In genomic region chr3:74079961-74080562, GRCh38 we compare ENCODE assay signal across 15 cellular contexts.
DNase-seq lines count a peak whose midpoint lies in the region; ATAC-seq, FAIRE-seq and TF ChIP-seq lines count a peak whose summit lies in the region.
"Had no signal": no experiment of that assay in that cellular context is flagged by ENCODE, and none has a peak within 500 bp of the region (broad histone marks: within the 10 kb centered on the region; RNA-seq: fewer than 3 reads in every experiment).

No MANE protein-coding gene starts in this region.

- H2BK20ac ChIP-seq in H1 (ENCODE audit: low read length): no peak overlapping the region

- H2BK15ac ChIP-seq in H1 (ENCODE audit: low read length): no peak overlapping the region

- H3K4me3 Mint-ChIP-seq in progenitor cell of endocrine pancreas (ENCODE audit: low read depth) (no peak overlapping the region), nephron progenitor cell (no peak overlapping the region)

- no peak overlapping the region for H2AK5ac ChIP-seq in H1 (ENCODE audit: low read depth, low read length)

- WGBS in H1 (ENCODE audit: extremely low coverage in 1 of 2, insufficient coverage in 1 of 2, insufficient read length in 1 of 2, insufficient replicate concordance in 2 of 2, low coverage in 1 of 2, low lambda C conversion rate in 2 of 2, missing lambda C conversion rate in 1 of 2), 2 experiments: 89% methylated on average over 6 of the region's 6 CpGs; no CpG with 5 or more reads in 1 of the 2 experiments
- 34 to 42% methylated on average over 6 of the region's 6 CpGs for WGBS in esophagus squamous epithelium, 2 donors

- H3K27ac ChIP-seq in H1 (ENCODE audit: low read depth, low read length): no peak overlapping the region
- H3K27ac ChIP-seq in esophagus squamous epithelium: no peak overlapping the region
- H3K27ac ChIP-seq: A549, C4-2B had no signal

- no peaks in the 10 kb centered on the region for H4K20me1 ChIP-seq in H1 (replicated peaks in 1 of 2; ENCODE audit: control insufficient read depth in 1 of 2, insufficient read depth in 2 of 2, low read length in 2 of 2)

- no peak overlapping the region for H4K5ac ChIP-seq in H1 (ENCODE audit: insufficient read length, low read depth, low read length)

- H3K23me2 ChIP-seq in H1 (ENCODE audit: low read depth, low read length): no peaks in the 10 kb centered on the region; the same call in 1 of the 2 replicates

- H3K4me2 ChIP-seq in H1 (ENCODE audit: insufficient read depth in 1 of 2, low read depth in 2 of 2, low read length in 2 of 2): no peak overlapping the region
- H3K4me2 ChIP-seq: A549 had no signal

- no peak overlapping the region for H4K8ac ChIP-seq in H1 (ENCODE audit: extremely low read depth, insufficient read depth, low read length)

- H3K36me3 ChIP-seq in HAP-1 (replicated peaks) (no peaks in the 10 kb centered on the region), H1 (ENCODE audit: control insufficient read depth in 2 of 4, insufficient read depth in 4 of 4, low read length in 3 of 4) (no peaks in the 10 kb centered on the region), esophagus squamous epithelium (no peaks in the 10 kb centered on the region)

- TF ChIP-seq EP300 in H1 (IDR thresholded peaks at IDR 0.05; ENCODE audit: borderline replicate concordance in 1 of 2, low read depth in 2 of 2, low read length in 2 of 2): no peak

- H2BK12ac ChIP-seq in H1 (ENCODE audit: low read depth, low read length): no peak overlapping the region

- in situ Hi-C loops in HAP-1 (cut with MboI; ENCODE audit: low sequenced_read_pairs): no loop called here

- H3K9me3 ChIP-seq in HAP-1 (peaks cover 7% of the 10 kb centered on the region; the same call in 1 of the 2 replicates), H1 (ENCODE audit: insufficient read depth in 2 of 2, low read depth in 1 of 2, low read length in 1 of 2) (no peaks in the 10 kb centered on the region), esophagus squamous epithelium (no peaks in the 10 kb centered on the region)
- H3K9me3 ChIP-seq: A549 had no signal

- DNase-seq in HAP-1 (ENCODE audit: low spot score in 2 of 2) (peak; percentile 18 to 69), H1 (ENCODE audit: low read depth in 1 of 2, low spot score in 2 of 2) (no peak), islet precursor cell (peak; percentile 41), progenitor cell of endocrine pancreas (ENCODE audit: low spot score, unreplicated experiment) (no peak), esophagus squamous epithelium (lab: John Stamatoyannopoulos, UW) (no peak), nephron progenitor cell (no peak)
- DNase-seq: HCEC 1CT, KBM-7, SHP77 treated with DMSO at 0.1 percent for 48 hours had no signal

- no peak for ATAC-seq in HG03280 (IDR thresholded peaks at IDR 0.05; ENCODE audit: unreplicated experiment)
- no peak for ATAC-seq in HG03135 (IDR thresholded peaks at IDR 0.05; ENCODE audit: unreplicated experiment)
- ATAC-seq: A549, Panc1 had no signal

- H3K27me3 Mint-ChIP-seq in progenitor cell of endocrine pancreas: no peaks in the 10 kb centered on the region
- H3K27me3 Mint-ChIP-seq in nephron progenitor cell (ENCODE audit: low read depth, poor library complexity): peaks cover 8% of the 10 kb centered on the region

- intact Hi-C loops in esophagus squamous epithelium (cut with DNase I): no loop called here

- H3K14ac ChIP-seq in H1 (ENCODE audit: insufficient read length): no peak overlapping the region

- no peaks in the 10 kb centered on the region for H3K36me3 Mint-ChIP-seq in progenitor cell of endocrine pancreas (ENCODE audit: insufficient read depth)
- no peaks in the 10 kb centered on the region for H3K36me3 Mint-ChIP-seq in nephron progenitor cell (ENCODE audit: low read depth)

- H3K27ac Mint-ChIP-seq in progenitor cell of endocrine pancreas (peak overlapping the region; percentile 76), nephron progenitor cell (no peak overlapping the region)

- no peak overlapping the region for H3K9ac ChIP-seq in H1 (replicated peaks in 1 of 4; ENCODE audit: extremely low read depth in 1 of 4, low read depth in 3 of 4, low read length in 3 of 4)

- no peak for TF ChIP-seq RAD21 in H1 (IDR thresholded peaks at IDR 0.05 in 1 of 2, conservative IDR thresholded peaks at IDR 0.05 in 1 of 2; ENCODE audit: low read depth in 2 of 2, low read length in 2 of 2)

- no peak overlapping the region for H2AFZ ChIP-seq in H1 (ENCODE audit: low read length)

- H3K4me3 ChIP-seq in HAP-1 (no peak overlapping the region), H1 (ENCODE audit: extremely low read depth in 1 of 4, insufficient read depth in 2 of 4, low read depth in 3 of 4, low read length in 4 of 4) (no peak overlapping the region), esophagus squamous epithelium (no peak overlapping the region)
- H3K4me3 ChIP-seq: A549 had no signal

- no peaks in the 10 kb centered on the region for H3K79me1 ChIP-seq in H1 (ENCODE audit: low read depth, low read length)

- TF ChIP-seq POLR2A in H1 (IDR thresholded peaks at IDR 0.05; ENCODE audit: control extremely low read depth in 1 of 2, low read depth in 2 of 2, low read length in 2 of 2) (no peak), esophagus squamous epithelium (IDR thresholded peaks at IDR 0.05) (no peak)

- no peak overlapping the region for H3K18ac ChIP-seq in H1 (ENCODE audit: extremely low read depth, low read length)

- H3K79me2 ChIP-seq in H1 (ENCODE audit: control insufficient read depth in 1 of 2, insufficient read depth in 2 of 2, low read length in 2 of 2): no peaks in the 10 kb centered on the region

- H3K56ac ChIP-seq in H1 (replicated peaks; ENCODE audit: insufficient read length, low read depth, low read length): no peak overlapping the region

- no peak overlapping the region for H3K23ac ChIP-seq in H1 (ENCODE audit: insufficient read length)

- H3K4ac ChIP-seq in H1 (replicated peaks; ENCODE audit: insufficient read length, low read depth, low read length): no peak overlapping the region

- no peak overlapping the region for H2BK5ac ChIP-seq in H1 (ENCODE audit: low read depth, low read length)

- H3K4me1 Mint-ChIP-seq in progenitor cell of endocrine pancreas (ENCODE audit: low read depth) (peaks cover 64% of the 10 kb centered on the region), nephron progenitor cell (peaks cover 40% of the 10 kb centered on the region)

- H3K27me3 ChIP-seq in HAP-1 (ENCODE audit: low read depth): no peaks in the 10 kb centered on the region
- peaks cover 0 to 2% (median 0%) of the 10 kb centered on the region in 4 experiments; a peak in 1 of 7 replicates for H3K27me3 ChIP-seq in H1 (replicated peaks in 1 of 4; ENCODE audit: control insufficient read depth in 3 of 4, extremely low read depth in 1 of 4, insufficient read depth in 3 of 4, low read length in 3 of 4)
- H3K27me3 ChIP-seq in esophagus squamous epithelium: no peaks in the 10 kb centered on the region

- no peak overlapping the region for H2BK120ac ChIP-seq in H1 (replicated peaks; ENCODE audit: low read depth, low read length)

- H3K9me3 Mint-ChIP-seq in progenitor cell of endocrine pancreas (ENCODE audit: low read depth) (peaks cover 8% of the 10 kb centered on the region), nephron progenitor cell (no peaks in the 10 kb centered on the region)

- TF ChIP-seq CTCF in H1 (IDR thresholded peaks at IDR 0.05; ENCODE audit: control extremely low read depth in 1 of 3, insufficient read depth in 1 of 3, low read depth in 1 of 3, low read length in 3 of 3) (no peak), progenitor cell of endocrine pancreas (IDR thresholded peaks at IDR 0.05; ENCODE audit: unreplicated experiment) (no peak), esophagus squamous epithelium (IDR thresholded peaks at IDR 0.05) (no peak), nephron progenitor cell (IDR thresholded peaks at IDR 0.05) (no peak)

- CTCF ChIA-PET in H1 (lab: Charles Lee; ENCODE audit: partially characterized antibody): interaction anchor here (0.8 to 1.1 kb wide), 2 partner anchors 23 to 114 kb away, joined by 3 read pairs; no protein-coding TSS in a partner anchor

- POLR2A ChIA-PET in H1 (lab: Charles Lee; ENCODE audit: partially characterized antibody): no interaction called here

- FAIRE-seq in H1 (lab: Jason Lieb, UNC): no peak
- FAIRE-seq: A549, HTR-8/SVneo had no signal

- H3K4me1 ChIP-seq in HAP-1 (peaks cover 31% of the 10 kb centered on the region), H1 (replicated peaks in 1 of 4; ENCODE audit: control insufficient read depth in 3 of 4, insufficient read depth in 4 of 4, low read length in 3 of 4) (no peaks in the 10 kb centered on the region), esophagus squamous epithelium (no peaks in the 10 kb centered on the region)
- H3K4me1 ChIP-seq: A549 had no signal

- H4K91ac ChIP-seq in H1 (replicated peaks; ENCODE audit: insufficient read length, low read length): no peak overlapping the region

TF ChIP-seq in H1, 55 proteins besides CTCF, POLR2A, EP300 and RAD21:
- no peak for TF ChIP-seq SIRT6 (IDR thresholded peaks at IDR 0.05; ENCODE audit: low read length)
- TF ChIP-seq CEBPB (IDR thresholded peaks at IDR 0.05; ENCODE audit: low read depth, low read length): peak; percentile 51; the same call in 1 of the 2 replicates

Comparison
In these comparisons a context has a peak if more than half of its experiments do, and no peak if none do; other contexts are left out.
1. DNase-seq: peak in HAP-1 (2 of 2) and islet precursor cell (single experiment); none in H1 (0 of 2), progenitor cell of endocrine pancreas (single experiment), esophagus squamous epithelium (single experiment) and nephron progenitor cell (single experiment).